8 cellular contexts compared by ENCODE assay signal in the genomic region with DNA sequence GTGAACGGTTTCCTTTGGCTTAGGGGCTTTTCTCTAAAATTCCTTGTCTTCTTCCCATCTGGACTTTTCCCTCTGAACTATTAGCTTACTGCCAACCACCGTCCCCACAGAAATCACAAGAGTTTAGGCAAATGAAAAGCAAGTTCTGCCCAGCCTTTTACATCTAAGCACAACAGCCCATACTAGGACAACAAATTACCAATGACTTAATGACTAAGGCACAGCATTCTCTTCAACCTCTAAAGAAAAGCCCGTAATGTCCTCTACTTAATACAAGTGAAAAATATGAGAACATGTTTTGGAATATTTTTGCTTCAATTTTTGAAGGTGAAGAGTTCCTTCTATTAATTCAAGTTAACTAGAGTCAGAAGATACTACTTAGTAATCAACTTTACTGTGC. TPM values are rescaled to one million over a fixed set of nuclear protein-coding genes. Genes with fewer than 3 reads are reported as not detected.
DNase-seq lines count a peak whose midpoint lies in the region; ATAC-seq, FAIRE-seq and TF ChIP-seq lines count a peak whose summit lies in the region.

No MANE protein-coding gene starts in this region.

- BruUV-seq in PC-9 (replicated peaks; lab: Mats Ljungman, UMichigan): no TSS peak
- no TSS peak for BruUV-seq in endothelial cell of umbilical vein (replicated peaks; lab: Mats Ljungman, UMichigan)

- ATAC-seq in DND-41 (ENCODE audit: insufficient read depth, low read depth) (no peak), pancreas (no peak), GM18870 (IDR thresholded peaks at IDR 0.05; ENCODE audit: unreplicated experiment) (no peak), GM21423 (IDR thresholded peaks at IDR 0.05; ENCODE audit: unreplicated experiment) (no peak)

- H3K4me2 ChIP-seq in DND-41 (ENCODE audit: insufficient read depth, low read length) (peak overlapping the region; percentile 99), PC-9 (peak overlapping the region; percentile 99), endothelial cell of umbilical vein (ENCODE audit: insufficient read depth, low read length) (peak overlapping the region; percentile 97)

- H3K9me2 ChIP-seq in PC-9 (ENCODE audit: insufficient read depth): no peaks in the 10 kb centered on the region

- H4K20me1 ChIP-seq in DND-41 (ENCODE audit: insufficient read depth, low read length) (peaks cover 7% of the 10 kb centered on the region; the same call in 1 of the 2 replicates), PC-9 (ENCODE audit: insufficient read depth) (peaks cover 7% of the 10 kb centered on the region; the same call in 1 of the 2 replicates), endothelial cell of umbilical vein (replicated peaks; ENCODE audit: control insufficient read depth, extremely low read depth, insufficient read depth, low read length) (no peaks in the 10 kb centered on the region)

- WGBS in pancreas, 2 donors: 12 to 17% methylated on average over 3 of the region's 3 CpGs

- dilution Hi-C loops in endothelial cell of umbilical vein (cut with MboI; ENCODE audit: extremely low pct_ligation_motif_present, low sequenced_read_pairs): no loop called here

- H3K9me3 ChIP-seq in DND-41 (ENCODE audit: insufficient read depth, low read length, severe bottlenecking) (no peaks in the 10 kb centered on the region), PC-9 (ENCODE audit: insufficient read depth, low read depth) (no peaks in the 10 kb centered on the region), endothelial cell of umbilical vein (replicated peaks; ENCODE audit: control insufficient read depth, insufficient read depth, low read length) (no peaks in the 10 kb centered on the region), pancreas (no peaks in the 10 kb centered on the region)

- TF ChIP-seq CTCF in DND-41 (IDR thresholded peaks at IDR 0.05; ENCODE audit: borderline replicate concordance, extremely low read depth, low read length, poor library complexity, severe bottlenecking) (no peak), PC-9 (conservative IDR thresholded peaks at IDR 0.05) (no peak), endothelial cell of umbilical vein (IDR thresholded peaks at IDR 0.05; ENCODE audit: extremely low read depth in 1 of 2, insufficient read depth in 1 of 2, low read depth in 1 of 2, low read length in 2 of 2) (no peak), pancreas (IDR thresholded peaks at IDR 0.05) (no peak)

- H3K4me1 ChIP-seq in DND-41 (ENCODE audit: insufficient read depth, low read length) (peaks cover 39% of the 10 kb centered on the region), PC-9 (replicated peaks; ENCODE audit: insufficient read depth) (peaks cover 21% of the 10 kb centered on the region), endothelial cell of umbilical vein (ENCODE audit: control insufficient read depth, extremely low read depth, insufficient read depth, low read length) (peaks cover 17% of the 10 kb centered on the region), pancreas (peaks cover 14 to 20% (median 18%) of the 10 kb centered on the region in 3 donors)

- peaks cover 27% of the 10 kb centered on the region for H3F3A ChIP-seq in PC-9 (ENCODE audit: insufficient read depth, low read depth)

- no peaks in the 10 kb centered on the region for H3K9me1 ChIP-seq in endothelial cell of umbilical vein (replicated peaks; ENCODE audit: control insufficient read depth, extremely low read depth, insufficient read depth, low read length)

- DNase-seq in DND-41 (no peak), PC-9 (no peak), endothelial cell of umbilical vein (ENCODE audit: low read depth, low spot score) (peak; percentile 20), pancreas (no peak), GM12891 (ENCODE audit: insufficient read length, low spot score) (no peak), NCI-H2171 treated with DMSO at 0.1 percent for 48 hours (lab: John Stamatoyannopoulos, UW) (no peak)

- no peak overlapping the region for H2AFZ ChIP-seq in DND-41 (ENCODE audit: low read depth, low read length)
- 0 out of 2 replicates have a peak overlapping the region, but pooled peaks have one; percentile 86 for H2AFZ ChIP-seq in PC-9
- H2AFZ ChIP-seq in endothelial cell of umbilical vein (ENCODE audit: low read depth, low read length): no peak overlapping the region

- peak overlapping the region; percentile 93 for H3K9ac ChIP-seq in DND-41 (ENCODE audit: low read depth, low read length)
- H3K9ac ChIP-seq in endothelial cell of umbilical vein (replicated peaks; ENCODE audit: extremely low read depth, insufficient read depth, low read length): peak overlapping the region; percentile 98

- CTCF ChIA-PET in PC-9 (lab: Charles Lee) (no interaction called here), endothelial cell of umbilical vein (lab: Charles Lee) (interaction anchor here (1.5 kb wide), 1 partner anchor 591 kb away, joined by 3 read pairs; no protein-coding TSS in a partner anchor)

- H3K4me3 ChIP-seq in DND-41 (ENCODE audit: low read depth in 1 of 2, low read length in 2 of 2) (peak overlapping the region; percentile 64 to 85), PC-9 (peak overlapping the region; percentile 92), endothelial cell of umbilical vein (replicated peaks in 1 of 3; ENCODE audit: insufficient read depth in 1 of 3, low read depth in 1 of 3, low read length in 3 of 3) (peak overlapping the region; percentile 45 to 97 (median 84)), pancreas (peak overlapping the region; percentile 62 to 94 (median 72))

- H3K27me3 ChIP-seq in DND-41 (ENCODE audit: insufficient read depth, low read length, poor library complexity) (no peaks in the 10 kb centered on the region), PC-9 (ENCODE audit: insufficient read depth, low read depth) (no peaks in the 10 kb centered on the region), endothelial cell of umbilical vein (ENCODE audit: control insufficient read depth in 2 of 2, insufficient read depth in 2 of 2, low read length in 2 of 2) (no peaks in the 10 kb centered on the region), pancreas (no peaks in the 10 kb centered on the region)

- POLR2A ChIA-PET in PC-9 (lab: Charles Lee; ENCODE audit: unreplicated experiment): no interaction called here
- POLR2A ChIA-PET in endothelial cell of umbilical vein (lab: Charles Lee): interaction anchor here (2.2 kb wide), 1 partner anchor 22 kb away, joined by 9 read pairs; a partner anchor contains a TSS

- peaks cover 54% of the 10 kb centered on the region for H3K79me2 ChIP-seq in DND-41 (ENCODE audit: insufficient read depth, low read length)
- peaks cover 51% of the 10 kb centered on the region for H3K79me2 ChIP-seq in PC-9 (ENCODE audit: low read depth)
- H3K79me2 ChIP-seq in endothelial cell of umbilical vein (ENCODE audit: control insufficient read depth, insufficient read depth, low read length): peaks cover 44% of the 10 kb centered on the region

- TF ChIP-seq POLR2A in endothelial cell of umbilical vein (IDR thresholded peaks at IDR 0.05; ENCODE audit: low read depth, low read length) (no peak), GM12891 (IDR thresholded peaks at IDR 0.05; ENCODE audit: low read depth, low read length) (no peak)

- intact Hi-C loops in PC-9 (cut with micrococcal nuclease; ENCODE audit: unreplicated experiment): loop anchor here (2.0 kb wide), 2 partner anchors 41 to 51 kb away; a partner anchor contains a TSS
- intact Hi-C loops in endothelial cell of umbilical vein (cut with micrococcal nuclease): no loop called here
- intact Hi-C loops in pancreas (cut with DNase I): no loop called here

- FAIRE-seq in endothelial cell of umbilical vein (lab: Jason Lieb, UNC) (peak; percentile 35), pancreas (lab: Jason Lieb, UNC) (no peak), GM12891 (lab: Jason Lieb, UNC) (no peak)

- peak overlapping the region; percentile 89; the same call in 1 of the 2 replicates for H3K27ac ChIP-seq in DND-41 (ENCODE audit: low read length)
- peak overlapping the region; percentile 81 for H3K27ac ChIP-seq in PC-9
- H3K27ac ChIP-seq in endothelial cell of umbilical vein (ENCODE audit: insufficient read depth, low read depth, low read length): peak overlapping the region; percentile 94
- H3K27ac ChIP-seq in pancreas: peak overlapping the region in 2 of 4 donors; percentile 90 to 96

- H3K36me3 ChIP-seq in DND-41 (ENCODE audit: insufficient read depth, low read length): no peaks in the 10 kb centered on the region; the same call in 1 of the 2 replicates
- no peaks in the 10 kb centered on the region for H3K36me3 ChIP-seq in PC-9 (ENCODE audit: low read depth)
- H3K36me3 ChIP-seq in endothelial cell of umbilical vein (ENCODE audit: control insufficient read depth in 2 of 2, extremely low read depth in 1 of 2, insufficient read depth in 2 of 2, low read length in 2 of 2): no peaks in the 10 kb centered on the region
- H3K36me3 ChIP-seq in pancreas: no peaks in the 10 kb centered on the region

RNA-seq across cellular contexts. Expression of a gene that starts 1.2 kb away (rescaled TPM):
- total RNA-seq in PC-9 (2021) (7.7 and 8.8 TPM in 2 replicates), endothelial cell of umbilical vein (9.6 and 10.0 TPM in 2 replicates), pancreas (1 to 10 TPM; 4.2 to 7.5 (median 4.8) TPM)
- polyA plus RNA-seq in endothelial cell of umbilical vein (12.5 and 13.7 TPM in 2 replicates), pancreas (1 to 10 TPM; 2.8 to 4.9 TPM)
- polyA plus RNA-seq in endothelial cell of umbilical vein (2011; cell fraction: cytosol; rRNA removed): 8.7 and 10.0 TPM in 2 replicates
- 15.4 and 18.9 TPM in 2 replicates for polyA plus RNA-seq in endothelial cell of umbilical vein (2011; cell fraction: nucleus; rRNA removed)
- polyA plus RNA-seq in endothelial cell of umbilical vein (2012): 5.6 and 6.7 TPM in 2 replicates
- 27.4 and 30.3 TPM in 2 replicates for polyA minus RNA-seq in endothelial cell of umbilical vein
- 14.2 TPM for polyA minus RNA-seq in endothelial cell of umbilical vein (2011; cell fraction: cytosol; rRNA and poly(A)+ RNA removed)
- polyA minus RNA-seq in endothelial cell of umbilical vein (2011; cell fraction: nucleus; rRNA and poly(A)+ RNA removed): 15.0 and 23.9 TPM in 2 replicates
- polyA plus RNA-seq in GM12891 (2012; ENCODE audit: low read depth, missing spikeins): 7.9 TPM

RNA-seq across cellular contexts. Expression of a gene that starts 21.7 kb away (rescaled TPM):
- total RNA-seq in PC-9 (2021) (19.7 and 21.8 TPM in 2 replicates), endothelial cell of umbilical vein (17.2 and 21.2 TPM in 2 replicates), pancreas (10 to 100 TPM; 15.8 to 30.1 (median 21.3) TPM)
- polyA plus RNA-seq in endothelial cell of umbilical vein (6.3 and 9.0 TPM in 2 replicates), pancreas (10 to 100 TPM; 11.9 to 12.8 TPM)
- 16.5 and 18.2 TPM in 2 replicates for polyA plus RNA-seq in endothelial cell of umbilical vein (2011; cell fraction: cytosol; rRNA removed)
- polyA plus RNA-seq in endothelial cell of umbilical vein (2011; cell fraction: nucleus; rRNA removed): 8.7 and 11.1 TPM in 2 replicates
- polyA plus RNA-seq in endothelial cell of umbilical vein (2012): 20.3 and 23.5 TPM in 2 replicates
- 9.9 and 11.0 TPM in 2 replicates for polyA minus RNA-seq in endothelial cell of umbilical vein
- polyA minus RNA-seq in endothelial cell of umbilical vein (2011; cell fraction: cytosol; rRNA and poly(A)+ RNA removed): 23.9 TPM
- polyA minus RNA-seq in endothelial cell of umbilical vein (2011; cell fraction: nucleus; rRNA and poly(A)+ RNA removed): 5.5 and 5.9 TPM in 2 replicates
- polyA plus RNA-seq in GM12891 (2012; ENCODE audit: low read depth, missing spikeins): 37.9 TPM

RNA-seq across cellular contexts. Expression of a gene that starts 41.5 kb away (rescaled TPM):
- total RNA-seq in PC-9 (2021) (77.2 and 85.4 TPM in 2 replicates), endothelial cell of umbilical vein (91.2 and 103 TPM in 2 replicates), pancreas (10 to 100 TPM; 36.2 to 50.2 (median 43.3) TPM)
- polyA plus RNA-seq in endothelial cell of umbilical vein (247 and 267 TPM in 2 replicates), pancreas (10 to 100 TPM; 30.2 to 54.3 TPM)
- polyA plus RNA-seq in endothelial cell of umbilical vein (2011; cell fraction: cytosol; rRNA removed): 202 and 220 TPM in 2 replicates
- polyA plus RNA-seq in endothelial cell of umbilical vein (2011; cell fraction: nucleus; rRNA removed): 142 and 147 TPM in 2 replicates
- 90.9 and 136 TPM in 2 replicates for polyA plus RNA-seq in endothelial cell of umbilical vein (2012)
- polyA minus RNA-seq in endothelial cell of umbilical vein: 105 and 118 TPM in 2 replicates
- 69.9 TPM for polyA minus RNA-seq in endothelial cell of umbilical vein (2011; cell fraction: cytosol; rRNA and poly(A)+ RNA removed)
- polyA minus RNA-seq in endothelial cell of umbilical vein (2011; cell fraction: nucleus; rRNA and poly(A)+ RNA removed): 44.0 and 47.2 TPM in 2 replicates
- 156 TPM for polyA plus RNA-seq in GM12891 (2012; ENCODE audit: low read depth, missing spikeins)
